13 cellular contexts compared by ENCODE assay signal in genomic region chr14:73795974-73796373, GRCh38. TPM values are rescaled to one million over a fixed set of nuclear protein-coding genes. Genes with fewer than 3 reads are reported as not detected.
DNase-seq lines count a peak whose midpoint lies in the region; ATAC-seq, FAIRE-seq and TF ChIP-seq lines count a peak whose summit lies in the region.
"Had no signal": no experiment of that assay in that cellular context is flagged by ENCODE, and none has a peak within 500 bp of the region (broad histone marks: within the 10 kb centered on the region; RNA-seq: fewer than 3 reads in every experiment).

No MANE protein-coding gene starts in this region.

- peak; percentile 90 for FAIRE-seq in HepG2 (lab: Jason Lieb, UNC)

- H3K79me2 ChIP-seq in HepG2 (ENCODE audit: insufficient read depth, low read length), result no peaks in the 10 kb centered on the region

- H3K4me3 ChIP-seq in astrocyte of the spinal cord (ENCODE audit: low read depth, low read length) (no peak overlapping the region), HepG2 (replicated peaks in 1 of 3; ENCODE audit: insufficient read depth in 1 of 3, low read depth in 2 of 3, low read length in 3 of 3) (no peak overlapping the region), H7 (ENCODE audit: insufficient read depth, low read depth, low read length) (no peak overlapping the region)
- H3K4me3 ChIP-seq: psoas muscle, upper lobe of left lung had no signal

- no peaks in the 10 kb centered on the region for H3K9me3 ChIP-seq in HepG2 (ENCODE audit: low read length)
- H3K9me3 ChIP-seq: psoas muscle, upper lobe of left lung had no signal

- in situ Hi-C loops in astrocyte of the spinal cord (cut with HindIII; ENCODE audit: low sequenced_read_pairs), result no loop called here
- in situ Hi-C loops in HepG2 (cut with HindIII; ENCODE audit: extremely low pct_ligation_motif_present, low pct_unique_long_range_greater_than_20kb), result no loop called here

- peak; percentile 82 for DNase-seq in A172 (ENCODE audit: low spot score)
- DNase-seq in HT-29 (ENCODE audit: low spot score), result peak; percentile 76
- peak; percentile 75 for DNase-seq in astrocyte of the spinal cord (ENCODE audit: low read depth, low spot score)
- DNase-seq in HepG2 (ENCODE audit: low spot score), result peak; percentile 93
- DNase-seq in H7, result no peak
- DNase-seq in stimulated activated CD8-positive, alpha-beta memory T cell treated with anti-CD3 and anti-CD28 coated beads, Interleukin-4, amount 100 ng/mL, for 48 hours, result no peak
- DNase-seq in epidermal melanocyte (ENCODE audit: insufficient read length, low spot score), result no peak
- DNase-seq: amygdala, left ventricle myocardium superior, NCI-H1417 treated with DMSO at 0.1 percent for 48 hours, psoas muscle, upper lobe of left lung had no signal

- no peak overlapping the region for H3K9ac ChIP-seq in HepG2 (ENCODE audit: insufficient read depth, low read depth, low read length)

- peaks cover 67% of the 10 kb centered on the region for H3K4me1 ChIP-seq in HepG2 (ENCODE audit: insufficient read depth, low read length)

- no peak overlapping the region for H3K27ac ChIP-seq in HepG2 (ENCODE audit: extremely low read length, insufficient read depth, low read length)

- peak in 1 of 2 experiments; percentile 79; a peak in 2 of 4 replicates for TF ChIP-seq EP300 in HepG2 (IDR thresholded peaks at IDR 0.05; ENCODE audit: low read depth in 2 of 2, low read length in 2 of 2)
- TF ChIP-seq EP300 in HepG2 (CRISPR knock-in tag; IDR thresholded peaks at IDR 0.05; ENCODE audit: borderline replicate concordance), result peak; percentile 79

- no peak for TF ChIP-seq RAD21 in HepG2 (CRISPR knock-in tag; IDR thresholded peaks at IDR 0.05)

- 0% methylated on average over 1 of the region's 1 CpG for WGBS in HepG2 (ENCODE audit: low lambda C conversion rate)

- CTCF ChIA-PET in HepG2 (lab: Yijun Ruan, JAX; ENCODE audit: low intra/inter-chr PET ratio, low total read pairs), result no interaction called here

- intact Hi-C loops in HepG2 (cut with micrococcal nuclease; ENCODE audit: unreplicated experiment), result no loop called here

- no peak overlapping the region for H2AFZ ChIP-seq in HepG2 (ENCODE audit: low read length)

- no TSS peak for BruUV-seq in HepG2 (replicated peaks; lab: Mats Ljungman, UMichigan)

- no peak for TF ChIP-seq CTCF in astrocyte of the spinal cord (IDR thresholded peaks at IDR 0.05; ENCODE audit: low read depth, low read length)
- no peak for TF ChIP-seq CTCF in HepG2 (CRISPR knock-in tag; IDR thresholded peaks at IDR 0.05)

- ATAC-seq in HepG2 (peak; percentile 84), HG03457 (IDR thresholded peaks at IDR 0.05; ENCODE audit: unreplicated experiment) (no peak)
- ATAC-seq: left ventricle myocardium superior, psoas muscle had no signal

- no peak for TF ChIP-seq POLR2A in HepG2 (IDR thresholded peaks at IDR 0.05; ENCODE audit: insufficient read depth in 1 of 2, low read depth in 2 of 2, low read length in 2 of 2)

- no peaks in the 10 kb centered on the region; a peak in 1 of 5 replicates for H3K27me3 ChIP-seq in HepG2 (ENCODE audit: control insufficient read depth in 1 of 2, insufficient read depth in 2 of 2, low read length in 2 of 2)
- H3K27me3 ChIP-seq in H7 (ENCODE audit: control insufficient read depth, insufficient read depth, low read length), result no peaks in the 10 kb centered on the region
- H3K27me3 ChIP-seq: upper lobe of left lung had no signal

- H3K4me2 ChIP-seq in HepG2 (ENCODE audit: low read depth, low read length), result peak overlapping the region; percentile 70; the same call in 1 of the 2 replicates

- POLR2A ChIA-PET in HepG2 (lab: Yijun Ruan, JAX), result interaction anchor here (0.5 to 3.9 kb wide), 11 partner anchors 10 to 56 kb away, joined by 3 to 91 read pairs (median 5); partner anchors contain the start of gene PTGR2

- H3K36me3 ChIP-seq in HepG2 (replicated peaks in 1 of 2; ENCODE audit: control insufficient read depth in 1 of 2, insufficient read depth in 2 of 2, low read length in 2 of 2) (no peaks in the 10 kb centered on the region), H7 (replicated peaks; ENCODE audit: control insufficient read depth, insufficient read depth, low read length) (no peaks in the 10 kb centered on the region)
- H3K36me3 ChIP-seq: upper lobe of left lung had no signal

- no peaks in the 10 kb centered on the region for H4K20me1 ChIP-seq in HepG2 (ENCODE audit: insufficient read depth, low read length)

TF ChIP-seq in HepG2, 621 proteins besides CTCF, POLR2A, EP300 and RAD21 (continues in another document):
- TF ChIP-seq GABPB1 (CRISPR knock-in tag; IDR thresholded peaks at IDR 0.05) (no peak), SMAD3 (CRISPR knock-in tag; IDR thresholded peaks at IDR 0.05) (0 out of 2 replicates have a peak, but pooled peaks have one; percentile 22), KDM2A (CRISPR knock-in tag; IDR thresholded peaks at IDR 0.05; ENCODE audit: borderline replicate concordance, low read depth) (peak; percentile 24; the same call in 1 of the 2 replicates), PHF21A (CRISPR knock-in tag; IDR thresholded peaks at IDR 0.05) (peak; percentile 66; the same call in 1 of the 2 replicates), BCL6 (CRISPR knock-in tag; IDR thresholded peaks at IDR 0.05) (peak; percentile 60), KAT7 (CRISPR knock-in tag; IDR thresholded peaks at IDR 0.05; ENCODE audit: borderline replicate concordance) (no peak), MATR3 (CRISPR knock-in tag; IDR thresholded peaks at IDR 0.05) (no peak), ARID3A (IDR thresholded peaks at IDR 0.05; ENCODE audit: low read depth, low read length) (no peak), ZBTB43 (CRISPR knock-in tag; conservative IDR thresholded peaks at IDR 0.05) (0 out of 2 replicates have a peak, but pooled peaks have one; percentile 34), LCORL (IDR thresholded peaks at IDR 0.05) (no peak), LCORL (CRISPR knock-in tag; IDR thresholded peaks at IDR 0.05) (peak; percentile 65), MEF2D (CRISPR knock-in tag; IDR thresholded peaks at IDR 0.05) (0 out of 2 replicates have a peak, but pooled peaks have one; percentile 46), ZMAT3 (CRISPR knock-in tag; conservative IDR thresholded peaks at IDR 0.05) (0 out of 2 replicates have a peak, but pooled peaks have one; percentile 34), ZFP37 (CRISPR knock-in tag; IDR thresholded peaks at IDR 0.05; ENCODE audit: borderline replicate concordance) (0 out of 2 replicates have a peak, but pooled peaks have one; percentile 35), NFKBIZ (CRISPR knock-in tag; IDR thresholded peaks at IDR 0.05) (peak; percentile 66; the same call in 1 of the 2 replicates)

RNA-seq across cellular contexts. Expression of gene PTGR2, which starts 55.7 kb away (rescaled TPM):
- total RNA-seq in A172 (2014; rRNA removed; shearing (Covaris generic)), result 6.1 and 6.2 TPM in 2 replicates
- 2.5 and 4.2 TPM in 2 replicates for total RNA-seq in HT-29 (2014; rRNA removed; shearing (Covaris generic))
- total RNA-seq in HepG2 (2016; rRNA removed; fragmentation: Illumina TruSeq; extraction: Trizol), result 4.3 and 5.1 TPM in 2 replicates
- 1.6 and 1.9 TPM in 2 replicates for total RNA-seq in HepG2 (2016; cell fraction: cytosol; rRNA removed; fragmentation: Illumina TruSeq; extraction: Trizol; ENCODE audit: low read depth)
- total RNA-seq in HepG2 (2016; cell fraction: insoluble cytoplasmic fraction; rRNA removed; fragmentation: Illumina TruSeq; extraction: Trizol), result 3.7 and 4.6 TPM in 2 replicates
- total RNA-seq in HepG2 (2016; cell fraction: membrane; rRNA removed; fragmentation: Illumina TruSeq; extraction: Trizol), result 1.5 and 1.6 TPM in 2 replicates
- total RNA-seq in HepG2 (2016; cell fraction: nucleus; rRNA removed; fragmentation: Illumina TruSeq; extraction: Trizol), result 3.5 and 3.8 TPM in 2 replicates
- polyA plus RNA-seq in HepG2 (2011; rRNA removed), result 3.0 and 3.3 TPM in 2 replicates
- polyA plus RNA-seq in HepG2 (2011; cell fraction: cytosol; rRNA removed), result 0.86 and 1.8 TPM in 2 replicates
- 2.6 and 3.6 TPM in 2 replicates for polyA plus RNA-seq in HepG2 (2011; cell fraction: nucleus; rRNA removed)
- polyA plus RNA-seq in HepG2 (2012), result 3.2 and 7.0 TPM in 2 replicates
- 0.29 and 0.70 TPM in 2 replicates for polyA plus RNA-seq in HepG2 (2016; cell fraction: cytosol; fragmentation: Illumina TruSeq; extraction: Trizol; ENCODE audit: low read depth)
- 4.4 and 6.1 TPM in 2 replicates for polyA plus RNA-seq in HepG2 (2016; cell fraction: insoluble cytoplasmic fraction; fragmentation: Illumina TruSeq; extraction: Trizol; ENCODE audit: low read depth)
- polyA plus RNA-seq in HepG2 (2016; cell fraction: membrane; fragmentation: Illumina TruSeq; extraction: Trizol; ENCODE audit: low read depth), result 0.40 and 0.52 TPM in 2 replicates
- polyA plus RNA-seq in HepG2 (2016; cell fraction: nucleus; fragmentation: Illumina TruSeq; extraction: Trizol; ENCODE audit: insufficient read depth, low read depth), result 5.0 and 6.0 TPM in 2 replicates
- polyA minus RNA-seq in HepG2 (2011; rRNA and poly(A)+ RNA removed; ENCODE audit: low replicate concordance), result 0.90 and 1.1 TPM in 2 replicates
- polyA minus RNA-seq in HepG2 (2011; cell fraction: cytosol; rRNA and poly(A)+ RNA removed), result 1.1 and 2.1 TPM in 2 replicates
- 7.0 and 9.7 TPM in 2 replicates for polyA minus RNA-seq in HepG2 (2011; cell fraction: nucleus; rRNA and poly(A)+ RNA removed)
- 13.8 and 21.8 TPM in 2 replicates for total RNA-seq in H7 (2014; rRNA removed; shearing (Covaris generic))

Comparison
In these comparisons a context has a peak if more than half of its experiments do, and no peak if none do; other contexts are left out.
1. DNase-seq: peak in A172 (single experiment), HT-29 (single experiment), astrocyte of the spinal cord (single experiment) and HepG2 (single experiment); none in H7 (single experiment), stimulated activated CD8-positive, alpha-beta memory T cell treated with anti-CD3 and anti-CD28 coated beads, Interleukin-4, amount 100 ng/mL, for 48 hours (single experiment) and epidermal melanocyte (single experiment).